Comparison of ENCODE assay signal across 10 cellular contexts in genomic region chr10:124153601-124153930, GRCh38.
DNase-seq lines count a peak whose midpoint lies in the region; ATAC-seq and TF ChIP-seq lines count a peak whose summit lies in the region.
"Had no signal": no experiment of that assay in that cellular context is flagged by ENCODE, and none has a peak within 500 bp of the region (broad histone marks: within the 10 kb centered on the region; RNA-seq: fewer than 3 reads in every experiment).

No MANE protein-coding gene starts in this region.

- no peak overlapping the region for H3K4me2 ChIP-seq in neural progenitor cell

- peaks cover 35% of the 10 kb centered on the region for H3K4me1 Mint-ChIP-seq in neural progenitor cell

- no peak overlapping the region for H2AFZ ChIP-seq in neural progenitor cell (replicated peaks)

- no peak for ATAC-seq in HG03520 (IDR thresholded peaks at IDR 0.05; ENCODE audit: unreplicated experiment)

- H3K4me3 Mint-ChIP-seq in neural progenitor cell = no peak overlapping the region
- H3K4me3 Mint-ChIP-seq: activated T-cell treated with anti-CD3 and anti-CD28 coated beads, Interleukin-2, amount 50 U/mL, for 4 hours; naive B cell had no signal

- no peak overlapping the region for H3K4me3 ChIP-seq in A673 (ENCODE audit: low read depth, low read length, poor library complexity, severe bottlenecking)
- peak overlapping the region; percentile 22; the same call in 1 of the 2 replicates for H3K4me3 ChIP-seq in Jurkat, Clone E6-1 (ENCODE audit: low read length)
- no peak overlapping the region for H3K4me3 ChIP-seq in breast epithelium
- H3K4me3 ChIP-seq in neutrophil (ENCODE audit: low read depth in 1 of 2, low read length in 1 of 2) = peak overlapping the region; percentile 46 to 48
- no peak overlapping the region for H3K4me3 ChIP-seq in neural progenitor cell

- H3K27me3 Mint-ChIP-seq in neural progenitor cell (ENCODE audit: insufficient read depth, low read depth) = peaks cover 2% of the 10 kb centered on the region

- H3K36me3 ChIP-seq in A673 (ENCODE audit: insufficient read depth, low read length, poor library complexity, severe bottlenecking) (no peaks in the 10 kb centered on the region), breast epithelium (no peaks in the 10 kb centered on the region), neutrophil (no peaks in the 10 kb centered on the region), neural progenitor cell (no peaks in the 10 kb centered on the region)

- CTCF ChIA-PET in A673 (lab: Charles Lee) = no interaction called here

- H3K9me3 ChIP-seq in A673 (ENCODE audit: low read depth, low read length, poor library complexity, severe bottlenecking) (no peaks in the 10 kb centered on the region), breast epithelium (no peaks in the 10 kb centered on the region), neutrophil (no peaks in the 10 kb centered on the region), neural progenitor cell (ENCODE audit: low read depth) (no peaks in the 10 kb centered on the region)

- TF ChIP-seq POLR2A in breast epithelium (IDR thresholded peaks at IDR 0.05) = no peak

- no peaks in the 10 kb centered on the region for H3K36me3 Mint-ChIP-seq in neural progenitor cell
- H3K36me3 Mint-ChIP-seq: naive B cell had no signal

- H3K27ac Mint-ChIP-seq in neural progenitor cell = no peak overlapping the region

- no peak for DNase-seq in A673 (ENCODE audit: low spot score)
- DNase-seq in Jurkat, Clone E6-1 (ENCODE audit: low read depth, low spot score) = no peak
- DNase-seq in breast epithelium (ENCODE audit: low spot score in 2 of 2) = no peak
- no peak for DNase-seq in NCI-H1092 (lab: John Stamatoyannopoulos, UW)
- no peak for DNase-seq in NCI-H2171 treated with DMSO at 0.1 percent for 48 hours (lab: John Stamatoyannopoulos, UW)
- DNase-seq in neural progenitor cell (ENCODE audit: low spot score) = no peak

- peak overlapping the region; percentile 71 for H3K27ac ChIP-seq in A673 (ENCODE audit: low read depth, low read length, poor library complexity, severe bottlenecking)
- H3K27ac ChIP-seq in breast epithelium = peak overlapping the region; percentile 69 to 79
- H3K27ac ChIP-seq in neutrophil = peak overlapping the region; percentile 95
- H3K27ac ChIP-seq in neural progenitor cell = no peak overlapping the region

- peaks cover 3% of the 10 kb centered on the region for H3K9me3 Mint-ChIP-seq in neural progenitor cell
- H3K9me3 Mint-ChIP-seq: activated T-cell treated with anti-CD3 and anti-CD28 coated beads, Interleukin-2, amount 50 U/mL, for 4 hours had no signal

- POLR2A ChIA-PET in A673 (lab: Charles Lee; ENCODE audit: low non-redundant PET) = no interaction called here

- intact Hi-C loops in A673 (cut with micrococcal nuclease; ENCODE audit: unreplicated experiment) (no loop called here), breast epithelium (cut with DNase I; ENCODE audit: low total_unique reads) (no loop called here)

- no peaks in the 10 kb centered on the region for H4K20me1 ChIP-seq in neural progenitor cell (ENCODE audit: low read depth)

- TF ChIP-seq CTCF in A673 (conservative IDR thresholded peaks at IDR 0.05; ENCODE audit: low read depth, low read length) = no peak
- no peak for TF ChIP-seq CTCF in breast epithelium (IDR thresholded peaks at IDR 0.05)
- TF ChIP-seq CTCF in neutrophil (IDR thresholded peaks at IDR 0.05) = no peak
- TF ChIP-seq CTCF in neural progenitor cell (IDR thresholded peaks at IDR 0.05) = no peak

- H3K27me3 ChIP-seq in A673 (replicated peaks; ENCODE audit: insufficient read depth, low read depth, low read length, poor library complexity) (no peaks in the 10 kb centered on the region), breast epithelium (no peaks in the 10 kb centered on the region), neutrophil (no peaks in the 10 kb centered on the region), neural progenitor cell (no peaks in the 10 kb centered on the region)

- H3F3A ChIP-seq in neural progenitor cell (ENCODE audit: low read depth) = peaks cover 26% of the 10 kb centered on the region

- H3K4me1 ChIP-seq in A673 (ENCODE audit: insufficient read depth, low read length, poor library complexity, severe bottlenecking) = peaks cover 31% of the 10 kb centered on the region
- H3K4me1 ChIP-seq in breast epithelium = peaks cover 8 to 10% of the 10 kb centered on the region in 2 donors
- H3K4me1 ChIP-seq in neutrophil (ENCODE audit: control insufficient read depth in 1 of 2, insufficient read depth in 1 of 2, low read depth in 1 of 2, low read length in 1 of 2) = peaks cover 75 to 78% of the 10 kb centered on the region in 2 experiments
- peaks cover 40% of the 10 kb centered on the region for H3K4me1 ChIP-seq in neural progenitor cell

- TSS peak; percentile 67 for BruUV-seq in A673 (replicated peaks; lab: Mats Ljungman, UMichigan)

- no peaks in the 10 kb centered on the region for H3K79me2 ChIP-seq in neural progenitor cell (ENCODE audit: low read depth)

- H3K9ac ChIP-seq in neural progenitor cell = no peak overlapping the region

Comparison
In these comparisons a context has a peak if more than half of its experiments do, and no peak if none do; other contexts are left out.
1. H3K4me3 ChIP-seq: peak in Jurkat, Clone E6-1 (single experiment) and neutrophil (2 of 2); none in A673 (single experiment), breast epithelium (0 of 3) and neural progenitor cell (single experiment).